In the genomic region with DNA sequence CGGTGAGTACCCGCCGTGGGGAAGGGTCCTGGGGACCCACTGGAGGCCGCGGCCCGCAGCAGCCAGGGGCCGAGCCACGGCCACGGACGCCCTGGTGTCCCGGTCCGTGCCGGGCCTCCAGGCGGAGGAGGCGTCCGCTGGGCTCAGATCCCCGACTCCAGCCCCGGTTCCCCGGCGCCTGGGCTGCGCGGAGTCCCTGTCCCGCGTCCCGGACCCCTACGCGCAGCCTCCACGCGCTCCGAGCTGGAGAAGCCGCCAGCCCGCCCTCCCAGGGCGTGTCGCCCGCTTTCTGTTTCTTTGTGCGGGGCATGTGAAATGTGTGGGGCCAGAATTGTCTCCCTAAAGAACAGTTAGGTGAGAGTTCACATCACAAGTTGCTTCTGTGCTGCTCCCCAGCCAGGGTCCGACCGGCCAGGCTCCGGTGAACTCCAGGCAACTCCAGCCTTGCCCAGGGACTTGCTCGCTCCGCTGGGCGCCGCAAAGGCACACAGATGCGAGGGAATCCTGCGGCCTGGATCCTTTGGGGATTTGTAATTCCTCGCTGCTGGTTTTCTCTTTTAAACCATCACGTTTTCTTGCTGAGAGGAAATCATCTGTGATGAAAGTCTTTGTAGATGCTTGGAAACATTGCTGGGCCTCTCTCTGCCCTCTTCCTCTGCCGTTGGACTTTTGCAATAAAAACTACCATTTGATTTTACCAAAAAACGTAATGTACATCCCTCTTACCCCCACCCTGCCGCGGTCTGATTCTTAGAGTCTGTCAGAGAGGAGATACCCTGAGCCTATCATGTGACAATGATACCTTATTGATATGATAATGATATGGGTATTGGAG, we compare ENCODE assay signal across 8 cellular contexts. TPM values are rescaled to one million over a fixed set of nuclear protein-coding genes. Genes with fewer than 3 reads are reported as not detected.
DNase-seq lines count a peak whose midpoint lies in the region; ATAC-seq, FAIRE-seq and TF ChIP-seq lines count a peak whose summit lies in the region.

No MANE protein-coding gene starts in this region.

- DNase-seq in RPMI7951 (ENCODE audit: low read depth) (peak; percentile 49), astrocyte (ENCODE audit: low read depth) (peak; percentile 38), spleen (peak; percentile 93), WERI-Rb-1 (no peak), NCI-H2081 (lab: John Stamatoyannopoulos, UW) (no peak)

- H2AFZ ChIP-seq in astrocyte (ENCODE audit: low read depth, low read length), result peak overlapping the region; percentile 91

- peaks cover 29% of the 10 kb centered on the region for H3K4me1 Mint-ChIP-seq in astrocyte (ENCODE audit: low read depth, unreplicated experiment)

- H3K36me3 Mint-ChIP-seq in astrocyte (ENCODE audit: low read depth, unreplicated experiment), result peaks cover 1% of the 10 kb centered on the region

- H3K27ac Mint-ChIP-seq in astrocyte (ENCODE audit: unreplicated experiment), result peak overlapping the region; percentile 59

- H3K9ac ChIP-seq in astrocyte (ENCODE audit: low read length), result peak overlapping the region; percentile 94
- peak overlapping the region; percentile 74; the same call in 1 of the 2 replicates for H3K9ac ChIP-seq in iPS-20b (ENCODE audit: low read depth, low read length)

- H3K4me1 ChIP-seq in astrocyte (ENCODE audit: insufficient read depth, low read length) (peaks cover 35% of the 10 kb centered on the region), iPS-20b (ENCODE audit: insufficient read depth, low read length) (peaks cover 15% of the 10 kb centered on the region), spleen (peaks cover 43 to 73% (median 61%) of the 10 kb centered on the region in 6 donors)

- peak overlapping the region; percentile 92 for H3K4me3 Mint-ChIP-seq in astrocyte (ENCODE audit: unreplicated experiment)

- intact Hi-C loops in spleen (cut with DNase I; ENCODE audit: low total_unique reads), result no loop called here

- peaks cover 7% of the 10 kb centered on the region for H3K27me3 Mint-ChIP-seq in astrocyte (ENCODE audit: low read depth, unreplicated experiment)

- H3K9me3 ChIP-seq in astrocyte (ENCODE audit: insufficient read depth, low read depth, low read length) (no peaks in the 10 kb centered on the region), iPS-20b (ENCODE audit: insufficient read depth, low read depth, low read length) (no peaks in the 10 kb centered on the region), spleen (no peaks in the 10 kb centered on the region), WERI-Rb-1 (ENCODE audit: severe bottlenecking) (no peaks in the 10 kb centered on the region)

- FAIRE-seq in astrocyte (lab: Jason Lieb, UNC), result no peak

- peak overlapping the region; percentile 97 for H3K4me2 ChIP-seq in astrocyte (ENCODE audit: low read length)

- H3K27ac ChIP-seq in astrocyte (ENCODE audit: low read depth, low read length) (peak overlapping the region; percentile 83), iPS-20b (ENCODE audit: low read length) (no peak overlapping the region), spleen (peak overlapping the region; percentile 84 to 97 (median 94)), WERI-Rb-1 (no peak overlapping the region)

- ATAC-seq in GM18505 (IDR thresholded peaks at IDR 0.05; ENCODE audit: unreplicated experiment) (peak; percentile 34), HG02759 (IDR thresholded peaks at IDR 0.05; ENCODE audit: unreplicated experiment) (peak; percentile 32)

- no peak for TF ChIP-seq CTCF in astrocyte (IDR thresholded peaks at IDR 0.05; ENCODE audit: insufficient read depth, low read depth, low read length)
- TF ChIP-seq CTCF in spleen (IDR thresholded peaks at IDR 0.05 in 8 of 11, conservative IDR thresholded peaks at IDR 0.05 in 3 of 11), result no peak
- TF ChIP-seq CTCF in WERI-Rb-1 (IDR thresholded peaks at IDR 0.05; ENCODE audit: low read depth, low read length), result no peak

- no peaks in the 10 kb centered on the region for H3K9me3 Mint-ChIP-seq in astrocyte (ENCODE audit: unreplicated experiment)

- H3K36me3 ChIP-seq in astrocyte (ENCODE audit: insufficient read depth, low read length), result no peaks in the 10 kb centered on the region
- no peaks in the 10 kb centered on the region for H3K36me3 ChIP-seq in iPS-20b (ENCODE audit: insufficient read depth, low read depth, low read length)
- peaks cover 0 to 9% (median 4%) of the 10 kb centered on the region in 6 donors for H3K36me3 ChIP-seq in spleen
- no peaks in the 10 kb centered on the region for H3K36me3 ChIP-seq in WERI-Rb-1

- peak; percentile 14 for TF ChIP-seq POLR2A in GM18505 (IDR thresholded peaks at IDR 0.05; ENCODE audit: borderline replicate concordance, extremely low read depth, insufficient read depth, insufficient read length)
- no peak for TF ChIP-seq POLR2A in spleen (IDR thresholded peaks at IDR 0.05)

- peaks cover 5% of the 10 kb centered on the region for H4K20me1 ChIP-seq in astrocyte (ENCODE audit: insufficient read depth, low read length)

- H3K4me3 ChIP-seq in astrocyte (ENCODE audit: insufficient read depth, low read depth, low read length) (peak overlapping the region; percentile 78), iPS-20b (ENCODE audit: low read length) (peak overlapping the region; percentile 73), spleen (peak overlapping the region; percentile 33 to 86 (median 70)), WERI-Rb-1 (ENCODE audit: low read depth, low read length) (no peak overlapping the region)

- 0 to 1% (median 1%) methylated on average over 15 to 51 of the region's 51 CpGs for WGBS in spleen, 5 donors

- H3K27me3 ChIP-seq in astrocyte (ENCODE audit: insufficient read depth, low read length), result no peaks in the 10 kb centered on the region
- H3K27me3 ChIP-seq in iPS-20b (ENCODE audit: insufficient read depth, low read length), result peaks cover 25% of the 10 kb centered on the region
- no peaks in the 10 kb centered on the region for H3K27me3 ChIP-seq in spleen (replicated peaks in 1 of 7)
- peaks cover 65% of the 10 kb centered on the region for H3K27me3 ChIP-seq in WERI-Rb-1 (ENCODE audit: insufficient read depth, low read depth, severe bottlenecking)

- peaks cover 19% of the 10 kb centered on the region for H3K79me2 ChIP-seq in astrocyte (ENCODE audit: insufficient read depth, low read length)

RNA-seq across cellular contexts. Expression of gene GYPC, which starts 0.6 kb away (rescaled TPM):
- total RNA-seq in RPMI7951 (2014; rRNA removed; shearing (Covaris generic)), result 185 and 192 TPM in 2 replicates
- total RNA-seq in astrocyte (26.5 and 29.3 TPM in 2 replicates), spleen (100 to 1,000 TPM in 5 of 7 donors, 10 to 100 TPM in 2; 86.6 to 193 (median 138) TPM)
- 100 to 1,000 TPM; 187 to 202 (median 201) TPM for polyA plus RNA-seq in spleen

Comparison
In these comparisons a context has a peak if more than half of its experiments do, and no peak if none do; other contexts are left out.
1. DNase-seq: peak in RPMI7951 (single experiment), astrocyte (single experiment) and spleen (single experiment); none in WERI-Rb-1 (single experiment) and NCI-H2081 (0 of 2).
2. H3K27ac ChIP-seq: peak in astrocyte (single experiment) and spleen (8 of 8); none in iPS-20b (single experiment) and WERI-Rb-1 (single experiment).